15 cellular contexts compared by ENCODE assay signal in the genomic region with DNA sequence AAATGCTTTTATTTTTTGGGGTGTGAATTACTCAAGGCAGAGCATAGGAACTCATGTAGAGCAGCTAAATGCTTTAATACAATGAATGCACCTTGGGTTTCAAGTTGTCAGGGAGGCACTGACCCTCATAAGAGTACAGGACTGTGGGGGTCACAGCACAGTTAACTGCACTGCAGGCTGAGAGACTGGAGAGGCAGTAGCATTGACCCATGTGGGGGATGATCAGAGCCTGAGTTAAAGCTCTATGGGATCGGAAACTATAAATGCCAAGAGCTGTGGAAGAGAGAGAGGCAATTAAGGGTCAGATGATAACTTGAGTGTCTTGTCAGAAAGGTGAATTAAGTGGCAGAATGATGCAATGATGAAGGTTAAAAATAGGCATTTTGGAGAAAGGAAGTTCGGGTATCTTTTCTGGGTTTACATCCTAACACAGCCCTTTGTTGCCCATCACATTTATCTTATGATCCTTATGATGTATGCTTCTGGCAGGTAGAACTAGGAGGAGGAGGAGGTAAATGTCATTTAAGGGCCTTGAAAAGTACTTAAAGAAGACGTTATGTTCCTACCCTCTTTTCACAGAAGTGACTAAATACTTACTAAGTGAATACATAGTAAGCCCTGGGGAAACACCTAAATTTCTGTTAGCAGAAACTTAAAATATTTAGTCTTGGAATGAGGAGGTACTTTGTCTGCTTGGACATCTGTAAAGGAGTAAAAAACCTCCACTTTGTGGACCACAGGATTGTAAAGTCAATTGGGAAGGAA.
"Had no signal": no experiment of that assay in that cellular context is flagged by ENCODE, and none has a peak within 500 bp of the region (broad histone marks: within the 10 kb centered on the region; RNA-seq: fewer than 3 reads in every experiment).

No MANE protein-coding gene starts in this region.

- H3K4me1 ChIP-seq: adrenal gland had no signal

- H3K36me3 Mint-ChIP-seq: naive thymus-derived CD4-positive, alpha-beta T cell had no signal

- FAIRE-seq: endometrium, small intestine had no signal

- H3K9me3 Mint-ChIP-seq: naive thymus-derived CD4-positive, alpha-beta T cell; T-helper 2 cell treated with Interferon-gamma antibody and Interleukin-4, amounts not matched to agents 5 μg/mL and 100 μg/mL, for 36 hours had no signal

- ATAC-seq: activated CD4-positive, CD25-positive, alpha-beta regulatory T cell treated with anti-CD3 and anti-CD28 coated beads, Interleukin-2, amount 50 U/mL, for 24 hours; naive thymus-derived CD4-positive, alpha-beta T cell had no signal

- H3K27ac Mint-ChIP-seq: naive thymus-derived CD4-positive, alpha-beta T cell; T-helper 2 cell treated with Interferon-gamma antibody and Interleukin-4, amounts not matched to agents 5 μg/mL and 100 μg/mL, for 36 hours had no signal

- H3K4me3 Mint-ChIP-seq: naive thymus-derived CD4-positive, alpha-beta T cell; T-helper 2 cell treated with Interferon-gamma antibody and Interleukin-4, amounts not matched to agents 5 μg/mL and 100 μg/mL, for 36 hours had no signal

- H3K27ac ChIP-seq: adrenal gland, esophagus muscularis mucosa, neutrophil, right atrium auricular region had no signal

- H3K4me3 ChIP-seq: adrenal gland, dorsolateral prefrontal cortex, esophagus muscularis mucosa, lung, right atrium auricular region had no signal

- H3K27me3 ChIP-seq: adrenal gland, dorsolateral prefrontal cortex, esophagus muscularis mucosa, neutrophil, right atrium auricular region had no signal

- H3K9me3 ChIP-seq: adrenal gland, esophagus muscularis mucosa, neutrophil, right atrium auricular region had no signal

- H3K36me3 ChIP-seq: adrenal gland, esophagus muscularis mucosa, neutrophil, right atrium auricular region had no signal

- DNase-seq: activated CD4-positive, alpha-beta T cell treated with anti-CD3 and anti-CD28 coated beads, Interleukin-2, amount 50 U/mL, for 48 hours; activated naive CD4-positive, alpha-beta T cell; adrenal gland; dorsolateral prefrontal cortex; glutamatergic neuron; naive thymus-derived CD4-positive, alpha-beta T cell; small intestine; SW 1271 had no signal
